Comparison of ENCODE assay signal across 11 cellular contexts in the genomic region with DNA sequence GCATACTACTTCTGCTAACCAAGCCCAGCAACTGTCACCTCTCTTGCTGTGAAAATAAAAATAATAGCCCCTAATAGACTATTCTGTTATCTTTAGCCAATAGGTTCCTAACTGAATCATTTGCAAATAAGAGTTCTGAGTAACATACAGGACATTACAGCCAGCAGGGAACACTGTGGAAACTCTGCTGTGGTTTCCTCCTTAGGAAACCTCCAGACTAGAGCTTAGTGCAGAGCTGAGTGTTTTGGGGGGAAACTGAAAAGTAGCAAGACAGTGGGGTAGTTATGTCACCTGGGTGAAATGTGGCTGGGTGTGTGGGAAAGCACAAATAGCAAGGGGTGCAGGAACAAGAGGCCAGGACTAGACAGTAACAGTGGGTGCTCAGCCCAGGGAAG. TPM values are rescaled to one million over a fixed set of nuclear protein-coding genes. Genes with fewer than 3 reads are reported as not detected.
A peak's percentile ranks its signal among the peaks of the same experiment; 100 is the strongest.
DNase-seq lines count a peak whose midpoint lies in the region; ATAC-seq and TF ChIP-seq lines count a peak whose summit lies in the region.
"Had no signal": no experiment of that assay in that cellular context is flagged by ENCODE, and none has a peak within 500 bp of the region (broad histone marks: within the 10 kb centered on the region; RNA-seq: fewer than 3 reads in every experiment).

No MANE protein-coding gene starts in this region.

- POLR2A ChIA-PET in IMR-90 (lab: Charles Lee; ENCODE audit: unreplicated experiment) = no interaction called here

- H4K91ac ChIP-seq in IMR-90 (ENCODE audit: insufficient read depth, low read depth, low read length) = peak overlapping the region; percentile 60; the same call in 1 of the 2 replicates

- CTCF ChIA-PET in IMR-90 (lab: Yijun Ruan, JAX) = interaction anchor here (2.1 kb wide), 1 partner anchor 12 kb away, joined by 6 read pairs; no protein-coding TSS in a partner anchor

- H3K4me1 Mint-ChIP-seq in activated naive CD4-positive, alpha-beta T cell treated with anti-CD3 and anti-CD28 coated beads, Interleukin-2, amount 50 U/mL, for 24 hours = peaks cover 24% of the 10 kb centered on the region

- H3K27me3 ChIP-seq in IMR-90 (ENCODE audit: control insufficient read depth, insufficient read depth, low read length) = no peaks in the 10 kb centered on the region
- H3K27me3 ChIP-seq in esophagus muscularis mucosa = no peaks in the 10 kb centered on the region
- H3K27me3 ChIP-seq in transverse colon = no peaks in the 10 kb centered on the region

- H3K18ac ChIP-seq in IMR-90 (ENCODE audit: low read depth, low read length) = peak overlapping the region; percentile 69

- H3K27ac ChIP-seq in IMR-90 (ENCODE audit: insufficient read depth, low read length) (peak overlapping the region; percentile 86), esophagus muscularis mucosa (replicated peaks in 1 of 4) (no peak overlapping the region), urinary bladder (ENCODE audit: low read depth) (peak overlapping the region; percentile 14), coronary artery (peak overlapping the region in 1 of 2 donors; percentile 68), transverse colon (peak overlapping the region in 2 of 4 donors; percentile 42 to 53)

- H2BK5ac ChIP-seq in IMR-90 (ENCODE audit: low read depth, low read length, poor library complexity, severe bottlenecking) = peak overlapping the region; percentile 81

- H3K14ac ChIP-seq in IMR-90 (replicated peaks; ENCODE audit: low read depth, low read length) = peak overlapping the region; percentile 53

- H3K4ac ChIP-seq in IMR-90 (ENCODE audit: low read depth, low read length) = peak overlapping the region; percentile 65

- intact Hi-C loops in IMR-90 (cut with micrococcal nuclease) (loop anchor here (5.0 kb wide), 1 partner anchor 34 kb away; a partner anchor contains a TSS), esophagus muscularis mucosa (cut with DNase I) (no loop called here), transverse colon (cut with DNase I; ENCODE audit: low total_unique reads) (no loop called here)

- 0 out of 2 replicates have a peak overlapping the region, but pooled peaks have one; percentile 38 for H2BK20ac ChIP-seq in IMR-90 (ENCODE audit: low read depth, low read length)

- TF ChIP-seq CTCF in IMR-90 (conservative IDR thresholded peaks at IDR 0.05; ENCODE audit: low read depth, low read length) (no peak), esophagus muscularis mucosa (IDR thresholded peaks at IDR 0.05) (no peak), coronary artery (IDR thresholded peaks at IDR 0.05) (no peak), transverse colon (IDR thresholded peaks at IDR 0.05) (no peak)

- TF ChIP-seq RAD21 in IMR-90 (IDR thresholded peaks at IDR 0.05; ENCODE audit: low read length) = no peak

- TF ChIP-seq POLR2A in IMR-90 (IDR thresholded peaks at IDR 0.05; ENCODE audit: low read depth, low read length) = no peak
- TF ChIP-seq POLR2A in esophagus muscularis mucosa (IDR thresholded peaks at IDR 0.05; ENCODE audit: low read depth) = no peak
- no peak for TF ChIP-seq POLR2A in transverse colon (IDR thresholded peaks at IDR 0.05)

- H3K27me3 Mint-ChIP-seq in activated naive CD4-positive, alpha-beta T cell treated with anti-CD3 and anti-CD28 coated beads, Interleukin-2, amount 50 U/mL, for 24 hours = no peaks in the 10 kb centered on the region

- H3K4me3 Mint-ChIP-seq in activated naive CD4-positive, alpha-beta T cell treated with anti-CD3 and anti-CD28 coated beads, Interleukin-2, amount 50 U/mL, for 24 hours = peak overlapping the region; percentile 26

- no peaks in the 10 kb centered on the region for H3K9me3 Mint-ChIP-seq in activated naive CD4-positive, alpha-beta T cell treated with anti-CD3 and anti-CD28 coated beads, Interleukin-2, amount 50 U/mL, for 24 hours

- peak overlapping the region; percentile 91 for H2AK5ac ChIP-seq in IMR-90 (ENCODE audit: low read depth, low read length)

- TF ChIP-seq EP300 in esophagus muscularis mucosa (IDR thresholded peaks at IDR 0.05) (no peak), transverse colon (IDR thresholded peaks at IDR 0.05; ENCODE audit: low read depth) (no peak)

- in situ Hi-C loops in IMR-90 (cut with MboI; ENCODE audit: low sequenced_read_pairs) = no loop called here
- in situ Hi-C loops in transverse colon (cut with MboI; ENCODE audit: low pct_ligation_motif_present in 1 of 4, low pct_unique_long_range_greater_than_20kb in 1 of 4, low sequenced_read_pairs in 3 of 4) = no loop called here

- no peak overlapping the region for H2AFZ ChIP-seq in IMR-90 (replicated peaks; ENCODE audit: low read length, poor library complexity)

- H3K4me2 ChIP-seq in IMR-90 (ENCODE audit: low read depth, low read length) = peak overlapping the region; percentile 84

- H3K27ac Mint-ChIP-seq in activated naive CD4-positive, alpha-beta T cell treated with anti-CD3 and anti-CD28 coated beads, Interleukin-2, amount 50 U/mL, for 24 hours = peak overlapping the region; percentile 52

- H3K36me3 ChIP-seq in IMR-90 (ENCODE audit: control insufficient read depth, insufficient read depth, low read length) (peaks cover 24% of the 10 kb centered on the region), esophagus muscularis mucosa (peaks cover 26 to 88% (median 71%) of the 10 kb centered on the region in 4 donors), urinary bladder (ENCODE audit: insufficient read depth) (no peaks in the 10 kb centered on the region), transverse colon (peaks cover 0 to 6% (median 0%) of the 10 kb centered on the region in 4 donors)

- H3K9me3 ChIP-seq in IMR-90 (ENCODE audit: control insufficient read depth, insufficient read depth, low read length) (no peaks in the 10 kb centered on the region), esophagus muscularis mucosa (no peaks in the 10 kb centered on the region), transverse colon (no peaks in the 10 kb centered on the region)

- DNase-seq in activated naive CD4-positive, alpha-beta T cell (lab: John Stamatoyannopoulos, UW) = no peak
- no peak for DNase-seq in IMR-90
- peak; percentile 55 for DNase-seq in esophagus muscularis mucosa (ENCODE audit: extremely low spot score)
- DNase-seq in coronary artery (ENCODE audit: low spot score) = no peak
- no peak for DNase-seq in DMS153 treated with DMSO at 0.1 percent for 48 hours (lab: John Stamatoyannopoulos, UW; ENCODE audit: unreplicated experiment)
- DNase-seq in transverse colon = no peak

- H2BK120ac ChIP-seq in IMR-90 (ENCODE audit: low read depth, low read length) = peak overlapping the region; percentile 40

- peak overlapping the region; percentile 20 for H2AK9ac ChIP-seq in IMR-90 (replicated peaks; ENCODE audit: low read depth, low read length, poor library complexity)

- no peak overlapping the region; the same call in 1 of the 2 replicates for H3K23ac ChIP-seq in IMR-90 (ENCODE audit: low read depth, low read length)

- H3K36me3 Mint-ChIP-seq in activated naive CD4-positive, alpha-beta T cell treated with anti-CD3 and anti-CD28 coated beads, Interleukin-2, amount 50 U/mL, for 24 hours = no peaks in the 10 kb centered on the region

- peak overlapping the region; percentile 30 to 31; a peak in 2 of 4 replicates for H4K8ac ChIP-seq in IMR-90 (ENCODE audit: low read depth in 2 of 2, low read length in 2 of 2)

- H4K5ac ChIP-seq in IMR-90 (ENCODE audit: low read depth, low read length) = peak overlapping the region; percentile 84

- peaks cover 35% of the 10 kb centered on the region for H3K9me1 ChIP-seq in IMR-90 (ENCODE audit: insufficient read depth, low read length)

- H3K9ac ChIP-seq in IMR-90 (ENCODE audit: low read depth, low read length) = peak overlapping the region; percentile 66

- dilution Hi-C loops in IMR-90 (cut with HindIII; ENCODE audit: low sequenced_read_pairs, unreplicated experiment) = no loop called here

- H3K4me1 ChIP-seq in IMR-90 (ENCODE audit: control insufficient read depth, insufficient read depth, low read length) (peaks cover 25% of the 10 kb centered on the region), esophagus muscularis mucosa (peaks cover 0 to 16% (median 3%) of the 10 kb centered on the region in 4 donors), urinary bladder (ENCODE audit: insufficient read depth) (no peaks in the 10 kb centered on the region), transverse colon (peaks cover 0 to 9% (median 0%) of the 10 kb centered on the region in 4 donors)

- no peak; the same call in 1 of the 2 replicates for ATAC-seq in IMR-90 (ENCODE audit: low read depth)

- H3K4me3 ChIP-seq in IMR-90 (ENCODE audit: insufficient read depth, low read depth, low read length) (no peak overlapping the region), esophagus muscularis mucosa (no peak overlapping the region), urinary bladder (ENCODE audit: low read depth, low read length) (no peak overlapping the region), coronary artery (no peak overlapping the region), transverse colon (no peak overlapping the region)

- H3K56ac ChIP-seq in IMR-90 (ENCODE audit: extremely low read depth, insufficient read depth, low read length) = peak overlapping the region; percentile 19; the same call in 1 of the 2 replicates

- no peak overlapping the region; the same call in 2 of the 3 replicates for H2BK15ac ChIP-seq in IMR-90 (ENCODE audit: low read depth, low read length)

- BruUV-seq in IMR-90 (replicated peaks; lab: Mats Ljungman, UMichigan) = no TSS peak

- peaks cover 15 to 42% of the 10 kb centered on the region in 2 experiments; a peak in 3 of 4 replicates for H3K79me1 ChIP-seq in IMR-90 (ENCODE audit: low read depth in 1 of 2, low read length in 2 of 2)

- H4K20me1 ChIP-seq in IMR-90 (ENCODE audit: insufficient read depth, low read length) = peaks cover 32% of the 10 kb centered on the region

TF ChIP-seq in IMR-90, 13 proteins besides CTCF, POLR2A, EP300 and RAD21 (continues in another document):
- TF ChIP-seq NFE2L2 (IDR thresholded peaks at IDR 0.05; ENCODE audit: low read depth, low read length) (no peak), RFX5 (IDR thresholded peaks at IDR 0.05; ENCODE audit: low read depth, low read length) (no peak), BHLHE40 (IDR thresholded peaks at IDR 0.05; ENCODE audit: low read depth, low read length) (no peak), CHD1 (IDR thresholded peaks at IDR 0.05; ENCODE audit: low read depth, low read length) (no peak), MXI1 (IDR thresholded peaks at IDR 0.05; ENCODE audit: borderline replicate concordance, low read depth, low read length) (no peak), FOS (IDR thresholded peaks at IDR 0.05; ENCODE audit: low read depth, low read length) (no peak)

RNA-seq across cellular contexts. Expression of a gene that starts 32.4 kb away (rescaled TPM):
- total RNA-seq in IMR-90 (2012; rRNA removed) (14.7 and 21.4 TPM in 2 replicates), esophagus muscularis mucosa (10 to 100 TPM; 10.3 to 15.8 (median 12.6) TPM), urinary bladder (54.0 TPM), transverse colon (10 to 100 TPM in 1 of 4 donors, 1 to 10 TPM in 2, not detected in 1; 4.6 to 13.0 (median 5.1) TPM)
- polyA plus RNA-seq in IMR-90 (2012; rRNA removed) (10.8 and 12.9 TPM in 2 replicates), urinary bladder (7.2 TPM)
- polyA plus RNA-seq in IMR-90 (2012; cell fraction: cytosol; rRNA removed) = 3.4 and 4.8 TPM in 2 replicates
- polyA plus RNA-seq in IMR-90 (2012; cell fraction: nucleus; rRNA removed; ENCODE audit: low replicate concordance) = 39.7 and 52.2 TPM in 2 replicates

RNA-seq across cellular contexts. Expression of a gene that starts 49.2 kb away (rescaled TPM):
- not detected in 2 replicates for total RNA-seq in IMR-90 (2012; rRNA removed)
- polyA plus RNA-seq in IMR-90 (2012; rRNA removed) = not detected in 2 replicates
- polyA plus RNA-seq in IMR-90 (2012; cell fraction: cytosol; rRNA removed) = not detected in 2 replicates
- not detected in 2 replicates for polyA plus RNA-seq in IMR-90 (2012; cell fraction: nucleus; rRNA removed; ENCODE audit: low replicate concordance)
- not detected for total RNA-seq in esophagus muscularis mucosa
- not detected for total RNA-seq in urinary bladder
- polyA plus RNA-seq in urinary bladder = not detected
- total RNA-seq in transverse colon = not detected
- total RNA-seq: cardiac septum, LHCN-M2 had no signal
- polyA plus RNA-seq: BJ had no signal

Comparison
In these comparisons a context has a peak if more than half of its experiments do, and no peak if none do; other contexts are left out.
1. H3K27ac ChIP-seq: peak in IMR-90 (single experiment) and urinary bladder (single experiment); none in esophagus muscularis mucosa (0 of 4).